In the genomic region with DNA sequence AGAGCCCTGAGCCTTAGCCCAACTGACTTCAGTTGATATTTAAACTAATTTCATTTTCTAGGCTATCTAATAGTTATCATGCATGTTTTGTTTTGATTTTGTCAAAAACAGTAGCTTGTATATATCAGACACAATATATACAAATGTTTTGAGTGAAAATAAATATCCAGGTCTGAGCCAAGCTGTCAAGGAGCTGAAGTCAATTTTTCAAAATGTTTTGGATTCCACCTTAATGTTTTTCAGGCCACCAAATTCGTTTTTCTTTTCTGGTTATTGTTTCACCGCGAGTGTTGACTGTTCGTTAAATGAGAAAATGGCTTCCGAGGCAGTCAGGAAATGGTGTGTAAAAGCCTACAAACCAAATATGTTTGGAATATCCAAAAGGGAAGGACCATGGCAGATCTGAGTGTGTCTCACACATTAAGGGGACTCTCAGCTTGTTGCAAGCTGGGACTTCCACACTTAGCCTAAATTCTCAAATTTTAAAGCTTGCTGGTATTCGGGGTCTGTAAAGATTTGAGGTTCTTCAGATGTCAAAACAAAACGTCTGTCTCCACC, we compare ENCODE assay signal across 30 cellular contexts. TPM values are rescaled to one million over a fixed set of nuclear protein-coding genes. Genes with fewer than 3 reads are reported as not detected.
"Had no signal": no experiment of that assay in that cellular context is flagged by ENCODE, and none has a peak within 500 bp of the region (broad histone marks: within the 10 kb centered on the region; RNA-seq: fewer than 3 reads in every experiment).

No MANE protein-coding gene starts in this region.

- H3K4me3 Mint-ChIP-seq: memory B cell; stimulated activated memory B cell treated with anti-CD40 and anti-IgM and Interleukin-4, amounts not matched to agents 10 μg/mL and 1 μg/mL and 100 μg/mL, for 72 hours; type B pancreatic cell had no signal

- H3K4me2 ChIP-seq: neural progenitor cell had no signal

- H3K27ac Mint-ChIP-seq: memory B cell; neural progenitor cell; progenitor cell of endocrine pancreas; stimulated activated memory B cell treated with anti-CD40 and anti-IgM and Interleukin-4, amounts not matched to agents 10 μg/mL and 1 μg/mL and 100 μg/mL, for 72 hours; type B pancreatic cell had no signal

- H3K36me3 Mint-ChIP-seq: neural progenitor cell; stimulated activated memory B cell treated with anti-CD40 and anti-IgM and Interleukin-4, amounts not matched to agents 10 μg/mL and 1 μg/mL and 100 μg/mL, for 72 hours; type B pancreatic cell had no signal

- H3K36me3 ChIP-seq: gastrocnemius medialis, neural progenitor cell, spleen, tibial artery had no signal

- H3K79me2 ChIP-seq: parathyroid adenoma had no signal

- H2AFZ ChIP-seq: neural progenitor cell, parathyroid adenoma had no signal

- H3K27ac ChIP-seq: dorsolateral prefrontal cortex, epithelial cell of prostate, gastrocnemius medialis, neural progenitor cell, parathyroid adenoma, spleen, testis, tibial artery had no signal

- H3K9me3 Mint-ChIP-seq: nephron, type B pancreatic cell had no signal

- H3K9me3 ChIP-seq: gastrocnemius medialis, testis, tibial artery had no signal

- H3K4me1 ChIP-seq: neural progenitor cell, parathyroid adenoma had no signal

- FAIRE-seq: colon, kidney had no signal

- ATAC-seq: esophagus mucosa; gastrocnemius medialis; left lobe of liver; sciatic nerve; stimulated activated memory B cell treated with anti-CD40 and anti-IgM and Interleukin-4, amounts not matched to agents 10 μg/mL and 1 μg/mL and 100 μg/mL, for 72 hours; stimulated activated naive CD8-positive, alpha-beta T cell treated with anti-CD3 and anti-CD28 coated beads, Interleukin-15, Interleukin-2, amounts not matched to agents 100 U/mL and 50 U/mL, for 24 hours had no signal

- H3K9ac ChIP-seq: neural progenitor cell, parathyroid adenoma had no signal

- DNase-seq: dorsolateral prefrontal cortex; effector CD4-positive, alpha-beta T cell; foreskin fibroblast; gastrocnemius medialis; head of caudate nucleus; spleen; stimulated activated CD4-positive, alpha-beta T cell treated with anti-CD3 and anti-CD28 coated beads, Interleukin-4, amount 100 ng/mL, for 4 hours; stimulated activated naive CD8-positive, alpha-beta T cell treated with anti-CD3 and anti-CD28 coated beads, Interleukin-15, Interleukin-2, amounts not matched to agents 100 U/mL and 50 U/mL, for 24 hours; substantia nigra; testis; tibial artery had no signal

- H3K4me3 ChIP-seq: dorsolateral prefrontal cortex, gastrocnemius medialis, lung, neural progenitor cell, spleen, testis, tibial artery had no signal

RNA-seq across cellular contexts. Expression of a gene that starts 2.8 kb away (rescaled TPM):
- total RNA-seq: dorsolateral prefrontal cortex, esophagus mucosa, gastrocnemius medialis, glomerular endothelial cell, kidney, left lobe of liver, liver, lung, mononuclear cell, osteoblast, progenitor cell of endocrine pancreas, sciatic nerve, skeletal muscle tissue, spleen, testis had no signal
- polyA plus RNA-seq: liver, lung, spleen had no signal

RNA-seq across cellular contexts. Expression of a gene that starts 4.7 kb away (rescaled TPM):
- total RNA-seq: dorsolateral prefrontal cortex, esophagus mucosa, left lobe of liver, liver, lung, mononuclear cell, osteoblast, progenitor cell of endocrine pancreas, skeletal muscle tissue, spleen had no signal
- polyA plus RNA-seq: liver, lung, spleen had no signal

RNA-seq across cellular contexts. Expression of a gene that starts 9.9 kb away (rescaled TPM):
- total RNA-seq: dorsolateral prefrontal cortex, esophagus mucosa, gastrocnemius medialis, glomerular endothelial cell, kidney, left lobe of liver, liver, lung, mononuclear cell, osteoblast, progenitor cell of endocrine pancreas, sciatic nerve, spleen had no signal
- polyA plus RNA-seq: liver, lung, spleen had no signal

RNA-seq across cellular contexts. Expression of a gene that starts 14.2 kb away (rescaled TPM):
- total RNA-seq: left lobe of liver, liver, mononuclear cell, osteoblast, progenitor cell of endocrine pancreas, spleen had no signal
- polyA plus RNA-seq: liver had no signal

RNA-seq across cellular contexts. Expression of a gene that starts 18.6 kb away (rescaled TPM):
- total RNA-seq: esophagus mucosa, gastrocnemius medialis, glomerular endothelial cell, kidney, left lobe of liver, liver, lung, mononuclear cell, osteoblast, progenitor cell of endocrine pancreas, sciatic nerve, spleen had no signal
- polyA plus RNA-seq: liver, lung, spleen had no signal
